In the genomic region with DNA sequence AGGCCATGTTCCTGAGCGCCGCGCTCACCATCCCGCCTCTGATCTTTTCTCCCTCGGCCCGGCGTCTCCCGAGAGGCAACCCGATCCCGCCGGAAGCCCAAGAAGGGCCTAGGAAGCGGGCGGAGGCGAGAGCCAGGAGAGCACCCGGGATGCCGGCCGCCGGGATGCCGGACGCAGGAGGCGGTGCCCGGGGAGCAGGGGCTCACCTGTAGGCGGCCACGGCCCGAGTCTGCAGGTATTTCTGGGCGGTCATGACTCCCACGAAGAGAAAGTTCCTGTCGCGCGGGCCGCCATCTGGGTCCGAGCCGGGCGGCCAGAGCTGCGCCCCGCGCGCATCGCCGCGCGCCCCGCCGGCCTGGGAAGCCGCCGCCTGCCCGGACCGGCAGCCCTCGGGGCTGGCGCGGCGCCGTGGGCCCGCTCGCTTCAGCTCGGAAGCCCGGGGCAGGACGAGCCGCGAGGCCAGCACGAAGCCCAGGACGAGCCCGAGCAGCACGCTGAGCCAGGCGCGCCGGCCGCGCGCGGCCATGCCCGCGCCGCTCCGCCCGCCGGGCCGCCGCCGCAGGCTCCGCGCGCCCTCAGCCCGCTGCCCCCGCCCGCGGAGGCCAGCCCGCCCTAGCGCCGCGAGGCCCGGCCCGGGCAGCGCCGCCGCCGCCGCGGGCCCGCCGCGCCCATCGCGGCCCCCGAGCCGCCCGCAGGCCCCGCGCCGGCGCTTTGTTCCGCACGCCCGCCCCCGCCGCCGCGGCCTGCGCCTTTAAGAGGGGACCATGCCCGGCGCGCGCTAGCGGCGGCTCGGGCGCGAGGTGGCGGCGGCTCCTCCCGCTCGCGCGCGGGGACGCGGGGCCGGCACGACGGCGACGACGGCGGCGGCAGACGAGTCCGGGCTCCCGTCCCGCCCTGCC, we compare ENCODE assay signal across 8 cellular contexts. TPM values are rescaled to one million over a fixed set of nuclear protein-coding genes. Genes with fewer than 3 reads are reported as not detected.
DNase-seq lines count a peak whose midpoint lies in the region; ATAC-seq and TF ChIP-seq lines count a peak whose summit lies in the region.

No MANE protein-coding gene starts in this region.

- CTCF ChIA-PET in BJ (lab: Yijun Ruan, JAX), result interaction anchor here (0.7 to 2.8 kb wide), 13 partner anchors 11 to 333 kb away, joined by 3 to 15 read pairs (median 5); no protein-coding TSS in a partner anchor

- POLR2A ChIA-PET in BJ (lab: Charles Lee), result interaction anchor here (1.2 kb wide), 1 partner anchor 63 kb away, joined by 9 read pairs; no protein-coding TSS in a partner anchor

- H3K9me3 Mint-ChIP-seq in brain, result no peaks in the 10 kb centered on the region

- H3K4me3 ChIP-seq in BJ (ENCODE audit: low read depth, low read length), result peak overlapping the region; percentile 78

- DNase-seq in BJ (ENCODE audit: low read depth) (no peak), RKO (ENCODE audit: low spot score) (peak; percentile 45), islet precursor cell (peak; percentile 72), mesenteric fat pad (ENCODE audit: low spot score) (no peak)
- peak; percentile 46 for DNase-seq in stimulated activated CD8-positive, alpha-beta memory T cell treated with anti-CD3 and anti-CD28 coated beads, Interleukin-4, amount 100 ng/mL, for 48 hours

- peak overlapping the region; percentile 84 to 91 (median 87) for H3K4me3 Mint-ChIP-seq in brain

- H3K36me3 ChIP-seq in BJ (ENCODE audit: control insufficient read depth, insufficient read depth, low read length), result no peaks in the 10 kb centered on the region

- TF ChIP-seq CTCF in BJ (IDR thresholded peaks at IDR 0.05; ENCODE audit: insufficient read depth, low read depth, low read length) (no peak), brain (conservative IDR thresholded peaks at IDR 0.05) (no peak)

- peak overlapping the region; percentile 55 to 98 (median 94) for H3K27ac Mint-ChIP-seq in brain

- peak; percentile 35 for ATAC-seq in GM18907 (IDR thresholded peaks at IDR 0.05; ENCODE audit: unreplicated experiment)
- peak; percentile 20 for ATAC-seq in HG03108 (IDR thresholded peaks at IDR 0.05; ENCODE audit: unreplicated experiment)

- peaks cover 66% of the 10 kb centered on the region for H3K4me1 Mint-ChIP-seq in brain

- H3K27me3 Mint-ChIP-seq in brain, result peaks cover 12% of the 10 kb centered on the region

- H3K36me3 Mint-ChIP-seq in brain, result peaks cover 37% of the 10 kb centered on the region

- no peaks in the 10 kb centered on the region for H3K27me3 ChIP-seq in BJ (ENCODE audit: control insufficient read depth, insufficient read depth, low read length)

RNA-seq across cellular contexts. Expression of a gene that starts 0.7 kb away (rescaled TPM):
- 17.7 and 24.3 TPM in 2 replicates for polyA plus RNA-seq in BJ (2011; rRNA removed)
- 14.9 and 16.0 TPM in 2 replicates for polyA minus RNA-seq in BJ (2011; rRNA and poly(A)+ RNA removed)
- 23.9 TPM for polyA plus RNA-seq in brain (ENCODE audit: insufficient read depth, low read depth, low replicate concordance)
- 53.5 TPM for total RNA-seq in mesenteric fat pad

RNA-seq across cellular contexts. Expression of a gene that starts 26.1 kb away (rescaled TPM):
- polyA plus RNA-seq in BJ (2011; rRNA removed) (71.2 and 86.0 TPM in 2 replicates), brain (ENCODE audit: insufficient read depth, low read depth, low replicate concordance) (50.0 TPM)
- polyA minus RNA-seq in BJ (2011; rRNA and poly(A)+ RNA removed), result 19.1 and 24.5 TPM in 2 replicates
- total RNA-seq in mesenteric fat pad, result 87.2 TPM

RNA-seq across cellular contexts. Expression of a gene that starts 43.9 kb away (rescaled TPM):
- 27.0 and 44.8 TPM in 2 replicates for polyA plus RNA-seq in BJ (2011; rRNA removed)
- polyA minus RNA-seq in BJ (2011; rRNA and poly(A)+ RNA removed), result 7.9 and 10.0 TPM in 2 replicates
- 46.6 TPM for polyA plus RNA-seq in brain (ENCODE audit: insufficient read depth, low read depth, low replicate concordance)
- 40.8 TPM for total RNA-seq in mesenteric fat pad

Comparison
In these comparisons a context has a peak if more than half of its experiments do, and no peak if none do; other contexts are left out.
1. DNase-seq: peak in RKO (single experiment), islet precursor cell (single experiment) and stimulated activated CD8-positive, alpha-beta memory T cell treated with anti-CD3 and anti-CD28 coated beads, Interleukin-4, amount 100 ng/mL, for 48 hours (single experiment); none in BJ (single experiment) and mesenteric fat pad (single experiment).